8 cellular contexts compared by ENCODE assay signal in genomic region chr1:75991497-75992114, GRCh38. TPM values are rescaled to one million over a fixed set of nuclear protein-coding genes. Genes with fewer than 3 reads are reported as not detected.
DNase-seq lines count a peak whose midpoint lies in the region; ATAC-seq, FAIRE-seq and TF ChIP-seq lines count a peak whose summit lies in the region.

No MANE protein-coding gene starts in this region.

- H3K9me3 Mint-ChIP-seq in osteocyte (ENCODE audit: unreplicated experiment) = no peaks in the 10 kb centered on the region

- no peaks in the 10 kb centered on the region for H3K27me3 ChIP-seq in tibial artery

- H3K4me1 ChIP-seq in tibial artery = no peaks in the 10 kb centered on the region

- POLR2A ChIA-PET in RWPE1 (lab: Yijun Ruan, JAX; ENCODE audit: low non-redundant PET) = no interaction called here

- no peak overlapping the region for H3K27ac Mint-ChIP-seq in osteocyte (ENCODE audit: unreplicated experiment)

- peak; percentile 3 for FAIRE-seq in frontal cortex (lab: Jason Lieb, UNC)

- no peak overlapping the region for H3K4me3 ChIP-seq in LNCaP clone FGC (ENCODE audit: low read depth, low read length)
- H3K4me3 ChIP-seq in tibial artery = no peak overlapping the region

- intact Hi-C loops in tibial artery (cut with DNase I; ENCODE audit: low total_unique reads) = no loop called here

- peaks cover 21% of the 10 kb centered on the region for H3K27me3 Mint-ChIP-seq in osteocyte (ENCODE audit: unreplicated experiment)

- no peaks in the 10 kb centered on the region for H3K9me3 ChIP-seq in tibial artery

- H3K36me3 ChIP-seq in tibial artery = no peaks in the 10 kb centered on the region

- H3K36me3 Mint-ChIP-seq in osteocyte (ENCODE audit: unreplicated experiment) = no peaks in the 10 kb centered on the region

- no peaks in the 10 kb centered on the region for H3K4me1 Mint-ChIP-seq in osteocyte (ENCODE audit: unreplicated experiment)

- peak; percentile 96 for TF ChIP-seq CTCF in LNCaP clone FGC (IDR thresholded peaks at IDR 0.05; ENCODE audit: control insufficient read depth, extremely low read depth, insufficient read depth)
- peak; percentile 87 for TF ChIP-seq CTCF in RWPE1 (conservative IDR thresholded peaks at IDR 0.05; ENCODE audit: low read depth)
- peak; percentile 87 for TF ChIP-seq CTCF in osteocyte (IDR thresholded peaks at IDR 0.05)
- peak; percentile 58 to 62 for TF ChIP-seq CTCF in tibial artery (IDR thresholded peaks at IDR 0.05)

- ATAC-seq in GM21825 (IDR thresholded peaks at IDR 0.05; ENCODE audit: unreplicated experiment) = peak; percentile 85

- DNase-seq in ELF-1 (ENCODE audit: low read depth, low spot score) = peak; percentile 65
- DNase-seq in LNCaP clone FGC (ENCODE audit: low read depth) = peak; percentile 76
- peak; percentile 80 for DNase-seq in RWPE1 (ENCODE audit: low spot score)
- DNase-seq in activated effector memory CD4-positive, alpha-beta T cell treated with Interleukin-2 at 50 U/mL for 16 hours = peak; percentile 24
- DNase-seq in frontal cortex (ENCODE audit: low spot score in 2 of 2) = peak; percentile 36 to 54
- peak; percentile 93 for DNase-seq in osteocyte (ENCODE audit: extremely low spot score, unreplicated experiment)
- DNase-seq in tibial artery = peak; percentile 83 to 88

- no peak overlapping the region for H3K4me3 Mint-ChIP-seq in osteocyte (ENCODE audit: unreplicated experiment)

- no peak overlapping the region for H3K27ac ChIP-seq in RWPE1
- H3K27ac ChIP-seq in tibial artery = no peak overlapping the region

- CTCF ChIA-PET in RWPE1 (lab: Yijun Ruan, JAX) = interaction anchor here (0.7 kb wide), 1 partner anchor 1124 kb away, joined by 4 read pairs; no protein-coding TSS in a partner anchor

RNA-seq across cellular contexts. Expression of gene ASB17, which starts 59.4 kb away (rescaled TPM):
- not detected for total RNA-seq in frontal cortex
- not detected in 2 replicates for total RNA-seq in osteocyte

Comparison
In these comparisons a context has a peak if more than half of its experiments do, and no peak if none do; other contexts are left out.
1. DNase-seq: peak in every context shown above with its lines; median percentile 93 in osteocyte; 86 in tibial artery; 80 in RWPE1; 76 in LNCaP clone FGC; 65 in ELF-1; 45 in frontal cortex; 24 in activated effector memory CD4-positive, alpha-beta T cell treated with Interleukin-2 at 50 U/mL for 16 hours.